ENCODE assay signal across 21 cellular contexts in genomic region chr2:214232266-214232665, GRCh38.
DNase-seq lines count a peak whose midpoint lies in the region; ATAC-seq lines count a peak whose summit lies in the region.
"Had no signal": no experiment of that assay in that cellular context is flagged by ENCODE, and none has a peak within 500 bp of the region (broad histone marks: within the 10 kb centered on the region; RNA-seq: fewer than 3 reads in every experiment).

No MANE protein-coding gene starts in this region.

- no peak for ATAC-seq in GM18511 (IDR thresholded peaks at IDR 0.05; ENCODE audit: unreplicated experiment)
- ATAC-seq in activated T-cell treated with anti-CD3 and anti-CD28 coated beads, Interleukin-2, amount 50 U/mL, for 72 hours (replicated peaks in 1 of 2): no peak
- ATAC-seq: A549 had no signal

- H3K9me3 Mint-ChIP-seq in activated T-cell treated with anti-CD3 and anti-CD28 coated beads, Interleukin-2, amount 50 U/mL, for 72 hours: peaks cover 0 to 2% of the 10 kb centered on the region in 2 donors

- no peak overlapping the region for H3K4me3 Mint-ChIP-seq in activated T-cell treated with anti-CD3 and anti-CD28 coated beads, Interleukin-2, amount 50 U/mL, for 72 hours
- H3K4me3 Mint-ChIP-seq: IgD-negative memory B cell had no signal

- H3K27ac Mint-ChIP-seq in activated T-cell treated with anti-CD3 and anti-CD28 coated beads, Interleukin-2, amount 50 U/mL, for 72 hours: no peak overlapping the region
- H3K27ac Mint-ChIP-seq: IgD-negative memory B cell had no signal

- H3K27me3 Mint-ChIP-seq in activated T-cell treated with anti-CD3 and anti-CD28 coated beads, Interleukin-2, amount 50 U/mL, for 72 hours (ENCODE audit: low read depth): no peaks in the 10 kb centered on the region
- H3K27me3 Mint-ChIP-seq: IgD-negative memory B cell had no signal

- no peaks in the 10 kb centered on the region for H3K36me3 Mint-ChIP-seq in activated T-cell treated with anti-CD3 and anti-CD28 coated beads, Interleukin-2, amount 50 U/mL, for 72 hours (ENCODE audit: insufficient read depth in 2 of 2)
- H3K36me3 Mint-ChIP-seq: IgD-negative memory B cell had no signal

- no peaks in the 10 kb centered on the region for H3K4me1 Mint-ChIP-seq in activated T-cell treated with anti-CD3 and anti-CD28 coated beads, Interleukin-2, amount 50 U/mL, for 72 hours (ENCODE audit: low read depth)
- H3K4me1 Mint-ChIP-seq: IgD-negative memory B cell had no signal

- DNase-seq in AG20443 (ENCODE audit: low spot score): peak; percentile 31
- peak; percentile 50 for DNase-seq in HCEC 1CT
- DNase-seq in astrocyte of the hippocampus (ENCODE audit: low read depth, low spot score): peak; percentile 3
- DNase-seq in renal cortical epithelial cell (ENCODE audit: low read depth): peak; percentile 29
- no peak for DNase-seq in activated T-cell treated with anti-CD3 and anti-CD28 coated beads, Interleukin-2, amount 50 U/mL, for 72 hours
- DNase-seq in stimulated activated naive CD4-positive, alpha-beta T cell treated with Interleukin-2 at 50 U/mL for 16 hours (lab: John Stamatoyannopoulos, UW): no peak
- DNase-seq: DMS 273 treated with DMSO at 0.1 percent for 48 hours, DND-41, GF-D8, Karpas-422, MG63, NCI-H1048, NCI-H1436, NCI-H1930, NCI-H226, NCI-H524, NCI-H82, SHP77 had no signal

Comparison
In these comparisons a context has a peak if more than half of its experiments do, and no peak if none do; other contexts are left out.
1. DNase-seq: peak in AG20443 (single experiment), HCEC 1CT (single experiment), astrocyte of the hippocampus (single experiment) and renal cortical epithelial cell (single experiment); none in activated T-cell treated with anti-CD3 and anti-CD28 coated beads, Interleukin-2, amount 50 U/mL, for 72 hours (0 of 2) and stimulated activated naive CD4-positive, alpha-beta T cell treated with Interleukin-2 at 50 U/mL for 16 hours (single experiment).